ENCODE assay signal across 17 cellular contexts in the genomic region with DNA sequence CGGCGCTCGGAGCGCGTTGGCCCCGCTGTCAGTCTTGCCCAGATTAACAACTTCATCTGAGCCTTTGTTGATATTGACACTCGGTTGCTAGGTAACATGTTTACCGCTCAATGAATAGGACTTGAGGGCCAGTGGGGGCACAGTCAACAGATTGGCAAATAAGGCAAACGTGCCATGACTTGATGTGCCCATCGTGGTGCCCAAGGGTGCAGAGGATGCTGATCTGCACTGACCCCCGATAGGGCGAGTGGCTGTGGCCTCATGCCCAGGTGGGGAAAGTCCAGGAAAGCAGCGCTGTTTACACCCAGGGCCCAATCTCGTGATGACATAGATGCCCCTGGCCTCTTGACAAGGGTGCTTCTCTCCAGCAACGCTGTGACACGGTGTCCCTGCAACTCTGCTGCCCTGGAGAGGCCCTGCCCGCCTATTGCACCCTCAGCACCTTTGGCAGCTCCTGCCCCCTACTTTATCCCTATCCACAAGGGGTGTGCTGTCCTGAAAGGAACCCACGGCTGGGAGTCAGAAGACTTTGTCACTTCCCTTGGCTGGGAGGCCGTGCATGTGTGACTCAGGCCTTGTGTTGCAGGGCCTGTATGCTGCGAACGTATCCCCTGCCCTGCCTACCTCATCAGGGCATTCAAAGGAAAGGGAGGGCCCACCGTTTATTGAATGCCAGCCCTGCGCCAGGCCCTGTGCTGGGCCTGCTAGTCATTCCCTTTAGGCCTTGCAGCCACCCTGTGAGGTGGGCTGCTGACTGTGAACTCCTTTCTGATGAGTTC.
A peak's percentile ranks its signal among the peaks of the same experiment; 100 is the strongest.
DNase-seq lines count a peak whose midpoint lies in the region; TF ChIP-seq lines count a peak whose summit lies in the region.
"Had no signal": no experiment of that assay in that cellular context is flagged by ENCODE, and none has a peak within 500 bp of the region (broad histone marks: within the 10 kb centered on the region; RNA-seq: fewer than 3 reads in every experiment).

No MANE protein-coding gene starts in this region.

- H3K27me3 ChIP-seq in osteoblast (ENCODE audit: insufficient read depth, low read length) = peaks cover 3% of the 10 kb centered on the region

- H3K36me3 ChIP-seq in osteoblast (ENCODE audit: insufficient read depth, low read length) = no peaks in the 10 kb centered on the region

- H4K20me1 ChIP-seq in osteoblast (ENCODE audit: insufficient read depth, low read length) = no peaks in the 10 kb centered on the region

- peaks cover 12% of the 10 kb centered on the region for H3K4me1 ChIP-seq in osteoblast (ENCODE audit: insufficient read depth, low read length)

- H3K4me3 ChIP-seq in foreskin fibroblast (ENCODE audit: low read depth in 1 of 2, low read length in 2 of 2) (no peak overlapping the region), osteoblast (ENCODE audit: insufficient read depth, low read length) (no peak overlapping the region)
- H3K4me3 ChIP-seq: SK-N-MC had no signal

- TF ChIP-seq CTCF in foreskin fibroblast (IDR thresholded peaks at IDR 0.05; ENCODE audit: low read depth, low read length) (no peak), osteoblast (IDR thresholded peaks at IDR 0.05; ENCODE audit: extremely low read depth, low read depth, low read length) (no peak)

- H3K9me3 ChIP-seq in osteoblast (ENCODE audit: low read depth, low read length) = no peaks in the 10 kb centered on the region

- H3K79me2 ChIP-seq in osteoblast (ENCODE audit: insufficient read depth, low read length) = no peaks in the 10 kb centered on the region

- H3K4me2 ChIP-seq in osteoblast (ENCODE audit: insufficient read depth, low read length) = no peak overlapping the region
- H3K4me2 ChIP-seq: KMS-11 had no signal

- peak; percentile 64 for DNase-seq in GM03348 (ENCODE audit: low spot score)
- DNase-seq in NCI-H510A treated with DMSO at 0.1 percent for 48 hours (lab: John Stamatoyannopoulos, UW) = peak; percentile 56
- DNase-seq in foreskin fibroblast = peak; percentile 57 to 63
- DNase-seq in osteoblast (ENCODE audit: insufficient read length, low spot score, missing footprints) = peak; percentile 96
- no peak for DNase-seq in RPMI8226
- DNase-seq in NCI-H1092 (lab: John Stamatoyannopoulos, UW) = no peak
- no peak for DNase-seq in superior temporal gyrus (ENCODE audit: extremely low spot score)
- DNase-seq: activated CD4-positive, CD25-positive, alpha-beta regulatory T cell; amygdala; Calu3; effector CD4-positive, alpha-beta T cell; midbrain; NCI-H2227 treated with DMSO at 0.1 percent for 48 hours; retina; substantia nigra had no signal

- peak overlapping the region; percentile 23 for H3K27ac ChIP-seq in osteoblast (ENCODE audit: low read depth, low read length)
- H3K27ac ChIP-seq: KMS-11, SK-N-MC had no signal

- H2AFZ ChIP-seq in osteoblast (ENCODE audit: low read length) = peak overlapping the region; percentile 83

Comparison
In these comparisons a context has a peak if more than half of its experiments do, and no peak if none do; other contexts are left out.
1. DNase-seq: peak in GM03348 (single experiment), NCI-H510A treated with DMSO at 0.1 percent for 48 hours (single experiment), foreskin fibroblast (2 of 2) and osteoblast (single experiment); none in RPMI8226 (single experiment), NCI-H1092 (single experiment) and superior temporal gyrus (single experiment).